In the genomic region with DNA sequence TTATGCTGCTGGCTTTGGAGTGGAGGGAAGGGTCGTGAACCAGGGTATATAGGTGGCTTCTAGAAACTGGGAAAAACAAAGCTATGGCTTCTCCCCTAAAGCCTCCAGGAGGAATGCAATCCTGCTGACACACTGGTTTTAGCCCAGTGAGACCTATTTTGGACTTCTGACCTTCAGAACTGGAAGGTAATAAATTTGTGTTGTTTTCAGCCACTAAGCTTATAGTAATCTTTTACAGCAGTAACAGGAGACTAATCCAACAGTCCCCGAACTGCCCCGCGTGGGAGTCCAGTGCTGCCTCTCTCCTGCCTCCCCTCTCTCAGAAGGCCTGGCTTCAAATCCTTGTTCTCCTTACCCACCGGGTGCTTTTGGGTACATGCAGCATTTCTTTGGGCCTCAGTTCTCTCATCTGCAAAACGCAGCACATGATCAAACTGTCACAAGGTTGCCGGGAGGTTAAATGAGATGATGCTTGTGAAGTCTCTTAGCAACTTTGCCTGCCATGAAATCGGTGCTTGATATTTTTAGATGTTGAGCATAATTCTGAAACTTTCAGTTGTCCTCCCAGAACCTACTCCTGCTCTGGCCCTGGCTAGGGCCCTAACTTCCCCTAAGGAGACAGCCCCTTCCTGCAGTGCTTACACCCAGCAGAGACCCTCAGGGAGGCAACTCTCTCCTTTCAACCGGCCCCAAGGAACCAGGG, we compare ENCODE assay signal across 9 cellular contexts.
DNase-seq lines count a peak whose midpoint lies in the region; ATAC-seq and TF ChIP-seq lines count a peak whose summit lies in the region.
"Had no signal": no experiment of that assay in that cellular context is flagged by ENCODE, and none has a peak within 500 bp of the region (broad histone marks: within the 10 kb centered on the region; RNA-seq: fewer than 3 reads in every experiment).

No MANE protein-coding gene starts in this region.

- peaks cover 39% of the 10 kb centered on the region for H3K4me1 Mint-ChIP-seq in Caco-2 (ENCODE audit: low read depth, unreplicated experiment)
- peaks cover 7% of the 10 kb centered on the region for H3K4me1 Mint-ChIP-seq in chondrocyte (ENCODE audit: low read depth)

- H3K9me3 ChIP-seq in Caco-2 (no peaks in the 10 kb centered on the region), prostate gland (no peaks in the 10 kb centered on the region), vagina (no peaks in the 10 kb centered on the region)

- H3K4me1 ChIP-seq in Caco-2 (peaks cover 20% of the 10 kb centered on the region), prostate gland (replicated peaks) (no peaks in the 10 kb centered on the region), vagina (no peaks in the 10 kb centered on the region)

- H3K27ac ChIP-seq in prostate gland, result no peak overlapping the region
- no peak overlapping the region for H3K27ac ChIP-seq in vagina

- H3K4me3 ChIP-seq in Caco-2 (ENCODE audit: low read depth, low read length), result no peak overlapping the region
- H3K4me3 ChIP-seq in prostate gland, result no peak overlapping the region
- H3K4me3 ChIP-seq in vagina, result no peak overlapping the region

- DNase-seq in Caco-2, result peak in 1 of 2 experiments; percentile 35
- DNase-seq in chondrocyte (ENCODE audit: low spot score), result no peak
- no peak for DNase-seq in prostate gland (ENCODE audit: low spot score)
- no peak for DNase-seq in NCI-H748 (lab: John Stamatoyannopoulos, UW; ENCODE audit: unreplicated experiment)
- no peak for DNase-seq in GF-D8 (lab: John Stamatoyannopoulos, UW)
- DNase-seq in vagina (ENCODE audit: extremely low spot score in 2 of 2), result no peak
- DNase-seq: activated T-cell treated with anti-CD3 and anti-CD28 coated beads, Interleukin-2, amount 50 U/mL, for 1 hour had no signal

- CTCF ChIA-PET in Caco-2 (lab: Charles Lee), result no interaction called here

- no peak for TF ChIP-seq POLR2A in prostate gland (IDR thresholded peaks at IDR 0.05)
- TF ChIP-seq POLR2A in vagina (IDR thresholded peaks at IDR 0.05), result no peak

- H3K27ac Mint-ChIP-seq in Caco-2 (ENCODE audit: unreplicated experiment) (peak overlapping the region; percentile 16), chondrocyte (ENCODE audit: unreplicated experiment) (peak overlapping the region; percentile 28)

- no TSS peak for BruUV-seq in Caco-2 (replicated peaks; lab: Mats Ljungman, UMichigan)

- no peaks in the 10 kb centered on the region for H3K27me3 Mint-ChIP-seq in Caco-2 (ENCODE audit: insufficient read depth, unreplicated experiment)
- H3K27me3 Mint-ChIP-seq in chondrocyte (ENCODE audit: low read depth), result no peaks in the 10 kb centered on the region

- H3K27me3 ChIP-seq in Caco-2 (replicated peaks; ENCODE audit: control insufficient read depth, insufficient read depth, low read length) (no peaks in the 10 kb centered on the region), prostate gland (replicated peaks; ENCODE audit: insufficient read depth) (no peaks in the 10 kb centered on the region), vagina (no peaks in the 10 kb centered on the region)

- H3K4me3 Mint-ChIP-seq in Caco-2 (ENCODE audit: unreplicated experiment) (no peak overlapping the region), chondrocyte (ENCODE audit: unreplicated experiment) (no peak overlapping the region)

- H3K9me3 Mint-ChIP-seq in Caco-2 (ENCODE audit: unreplicated experiment) (no peaks in the 10 kb centered on the region), chondrocyte (ENCODE audit: low read depth) (no peaks in the 10 kb centered on the region)

- ATAC-seq in GM21360 (IDR thresholded peaks at IDR 0.05; ENCODE audit: unreplicated experiment), result peak; percentile 44
- peak; percentile 44 for ATAC-seq in HG03108 (IDR thresholded peaks at IDR 0.05; ENCODE audit: unreplicated experiment)

- intact Hi-C loops in Caco-2 (cut with micrococcal nuclease; ENCODE audit: unreplicated experiment), result loop anchor here (1.0 kb wide), 1 partner anchor 23 kb away; no protein-coding TSS in a partner anchor
- intact Hi-C loops in prostate gland (cut with DNase I), result no loop called here
- intact Hi-C loops in vagina (cut with DNase I), result no loop called here

- TF ChIP-seq CTCF in Caco-2 (IDR thresholded peaks at IDR 0.05; ENCODE audit: insufficient read depth in 1 of 2, low read depth in 1 of 2, low read length in 1 of 2, severe bottlenecking in 1 of 2, unreplicated experiment in 1 of 2) (no peak), chondrocyte (IDR thresholded peaks at IDR 0.05) (no peak), prostate gland (IDR thresholded peaks at IDR 0.05) (no peak), vagina (IDR thresholded peaks at IDR 0.05) (no peak)

- H3K36me3 Mint-ChIP-seq in Caco-2 (ENCODE audit: insufficient read depth, unreplicated experiment) (no peaks in the 10 kb centered on the region), chondrocyte (ENCODE audit: low read depth) (no peaks in the 10 kb centered on the region)

- 93% methylated on average over 9 of the region's 9 CpGs for WGBS in prostate gland

- POLR2A ChIA-PET in Caco-2 (lab: Charles Lee), result no interaction called here

- no peaks in the 10 kb centered on the region for H3K36me3 ChIP-seq in Caco-2 (ENCODE audit: control insufficient read depth, insufficient read depth, low read length)
- H3K36me3 ChIP-seq in prostate gland, result no peaks in the 10 kb centered on the region
- H3K36me3 ChIP-seq in vagina, result no peaks in the 10 kb centered on the region
